ENCODE assay signal across 24 cellular contexts in genomic region chr18:5422626-5423025, GRCh38.
"Had no signal": no experiment of that assay in that cellular context is flagged by ENCODE, and none has a peak within 500 bp of the region (broad histone marks: within the 10 kb centered on the region; RNA-seq: fewer than 3 reads in every experiment).

No MANE protein-coding gene starts in this region.

- H3K27ac ChIP-seq: neural progenitor cell, ovary, psoas muscle, right lobe of liver, sigmoid colon, stomach, suprapubic skin, testis, tibial artery, transverse colon, upper lobe of right lung, uterus had no signal

- DNase-seq: natural killer cell; occipital lobe; ovary; posterior cingulate gyrus; psoas muscle; right cardiac atrium; right lobe of liver; sigmoid colon; small intestine; stimulated activated CD4-positive, alpha-beta T cell treated with anti-CD3 and anti-CD28 coated beads, Interleukin-15, amount 100 ng/mL, for 24 hours; stimulated activated CD4-positive, alpha-beta T cell treated with anti-CD3 and anti-CD28 coated beads, Interleukin-2, amount 100 ng/mL, for 24 hours; stimulated activated CD4-positive, alpha-beta T cell treated with anti-CD3 and anti-CD28 coated beads, Interleukin-2, amount 100 ng/mL, for 48 hours; stimulated activated CD4-positive, alpha-beta T cell treated with anti-CD3 and anti-CD28 coated beads, Interleukin-4, amount 100 ng/mL, for 24 hours; stimulated activated naive B cell treated with anti-CD40 and anti-IgM and Interleukin-4, amounts not matched to agents 10 μg/mL and 1 μg/mL and 100 μg/mL, for 72 hours; stimulated activated naive CD4-positive, alpha-beta T cell treated with Interleukin-2 at 50 U/mL for 16 hours; stomach; testis; tibial artery; transverse colon; upper lobe of right lung; uterus had no signal

- H3K27me3 ChIP-seq: neural progenitor cell, ovary, right lobe of liver, sigmoid colon, stomach, suprapubic skin, testis, tibial artery, transverse colon, upper lobe of right lung, uterus had no signal

- H3K4me3 ChIP-seq: neural progenitor cell, ovary, psoas muscle, right lobe of liver, sigmoid colon, stomach, suprapubic skin, testis, tibial artery, transverse colon, upper lobe of right lung, uterus had no signal

- ATAC-seq: natural killer cell; psoas muscle; right cardiac atrium; right lobe of liver; stimulated activated effector memory CD8-positive, alpha-beta T cell treated with anti-CD3 and anti-CD28 coated beads, Interleukin-12 subunit alpha, Interleukin-12 subunit beta, amount 100 ng/mL, for 72 hours; stimulated activated naive B cell treated with anti-CD40 and anti-IgM and Interleukin-4, amounts not matched to agents 10 μg/mL and 1 μg/mL and 100 μg/mL, for 72 hours; upper lobe of right lung had no signal
